1 cellular context compared by ENCODE assay signal in genomic region chr1:205321109-205321958, GRCh38.
A peak's percentile ranks its signal among the peaks of the same experiment; 100 is the strongest.
TF ChIP-seq lines count a peak whose summit lies in the region.

Gene NUAK2, minus strand, starts transcription at chr1:205321745. Its CDS starts 117 bp downstream, at chr1:205321628.

TF ChIP-seq in HEK293, 187 proteins besides CTCF, POLR2A, EP300 and RAD21 (continued from another document):
- TF ChIP-seq, protein P1, sequence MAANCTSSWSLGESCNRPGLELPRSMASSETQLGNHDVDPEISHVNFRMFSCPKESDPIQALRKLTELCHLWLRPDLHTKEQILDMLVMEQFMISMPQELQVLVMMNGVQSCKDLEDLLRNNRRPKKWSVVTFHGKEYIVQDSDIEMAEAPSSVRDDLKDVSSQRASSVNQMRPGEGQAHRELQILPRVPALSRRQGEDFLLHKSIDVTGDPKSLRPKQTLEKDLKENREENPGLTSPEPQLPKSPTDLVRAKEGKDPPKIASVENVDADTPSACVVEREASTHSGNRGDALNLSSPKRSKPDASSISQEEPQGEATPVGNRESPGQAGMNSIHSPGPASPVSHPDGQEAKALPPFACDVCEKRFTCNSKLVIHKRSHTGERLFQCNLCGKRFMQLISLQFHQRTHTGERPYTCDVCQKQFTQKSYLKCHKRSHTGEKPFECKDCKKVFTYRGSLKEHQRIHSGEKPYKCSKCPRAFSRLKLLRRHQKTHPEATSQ (tag by site-specific recombination; IDR thresholded peaks at IDR 0.05): no peak
- TF ChIP-seq ZNF791 (tag by site-specific recombination; IDR thresholded peaks at IDR 0.05): no peak
- TF ChIP-seq ZNF404 (tag by site-specific recombination; IDR thresholded peaks at IDR 0.05): no peak
- no peak for TF ChIP-seq ZNF776 (tag by site-specific recombination; IDR thresholded peaks at IDR 0.05; ENCODE audit: borderline replicate concordance)
- TF ChIP-seq ZNF239 (tag by site-specific recombination; IDR thresholded peaks at IDR 0.05): no peak
- no peak for TF ChIP-seq ZNF473 (tag by site-specific recombination; IDR thresholded peaks at IDR 0.05)
- no peak for TF ChIP-seq ZFP41 (tag by site-specific recombination; IDR thresholded peaks at IDR 0.05; ENCODE audit: borderline replicate concordance)
- no peak for TF ChIP-seq ZNF549 (tag by site-specific recombination; IDR thresholded peaks at IDR 0.05)
- no peak for TF ChIP-seq ZBTB21 (tag by site-specific recombination; IDR thresholded peaks at IDR 0.05)
- TF ChIP-seq KLF16 (tag by site-specific recombination; IDR thresholded peaks at IDR 0.05): peak; percentile 71; the same call in 1 of the 2 replicates
- TF ChIP-seq, protein P2, sequence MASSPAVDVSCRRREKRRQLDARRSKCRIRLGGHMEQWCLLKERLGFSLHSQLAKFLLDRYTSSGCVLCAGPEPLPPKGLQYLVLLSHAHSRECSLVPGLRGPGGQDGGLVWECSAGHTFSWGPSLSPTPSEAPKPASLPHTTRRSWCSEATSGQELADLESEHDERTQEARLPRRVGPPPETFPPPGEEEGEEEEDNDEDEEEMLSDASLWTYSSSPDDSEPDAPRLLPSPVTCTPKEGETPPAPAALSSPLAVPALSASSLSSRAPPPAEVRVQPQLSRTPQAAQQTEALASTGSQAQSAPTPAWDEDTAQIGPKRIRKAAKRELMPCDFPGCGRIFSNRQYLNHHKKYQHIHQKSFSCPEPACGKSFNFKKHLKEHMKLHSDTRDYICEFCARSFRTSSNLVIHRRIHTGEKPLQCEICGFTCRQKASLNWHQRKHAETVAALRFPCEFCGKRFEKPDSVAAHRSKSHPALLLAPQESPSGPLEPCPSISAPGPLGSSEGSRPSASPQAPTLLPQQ (tag by site-specific recombination; IDR thresholded peaks at IDR 0.05): peak; percentile 75; the same call in 1 of the 2 replicates
- TF ChIP-seq ZNF747 (tag by site-specific recombination; IDR thresholded peaks at IDR 0.05): no peak
- no peak for TF ChIP-seq ZNF701 (tag by site-specific recombination; IDR thresholded peaks at IDR 0.05)
- TF ChIP-seq, protein P3, sequence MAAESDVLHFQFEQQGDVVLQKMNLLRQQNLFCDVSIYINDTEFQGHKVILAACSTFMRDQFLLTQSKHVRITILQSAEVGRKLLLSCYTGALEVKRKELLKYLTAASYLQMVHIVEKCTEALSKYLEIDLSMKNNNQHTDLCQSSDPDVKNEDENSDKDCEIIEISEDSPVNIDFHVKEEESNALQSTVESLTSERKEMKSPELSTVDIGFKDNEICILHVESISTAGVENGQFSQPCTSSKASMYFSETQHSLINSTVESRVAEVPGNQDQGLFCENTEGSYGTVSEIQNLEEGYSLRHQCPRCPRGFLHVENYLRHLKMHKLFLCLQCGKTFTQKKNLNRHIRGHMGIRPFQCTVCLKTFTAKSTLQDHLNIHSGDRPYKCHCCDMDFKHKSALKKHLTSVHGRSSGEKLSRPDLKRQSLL (tag by site-specific recombination; IDR thresholded peaks at IDR 0.05): no peak
- TF ChIP-seq ZFP69B (tag by site-specific recombination; IDR thresholded peaks at IDR 0.05): 0 out of 2 replicates have a peak, but pooled peaks have one; percentile 20
- no peak for TF ChIP-seq MZF1 (tag by site-specific recombination; IDR thresholded peaks at IDR 0.05; ENCODE audit: borderline replicate concordance)
- peak; percentile 96 for TF ChIP-seq ZNF335 (tag by site-specific recombination; conservative IDR thresholded peaks at IDR 0.05)
- 0 out of 2 replicates have a peak, but pooled peaks have one; percentile 25 for TF ChIP-seq ZSCAN23 (tag by site-specific recombination; IDR thresholded peaks at IDR 0.05)
- TF ChIP-seq ZNF510 (tag by site-specific recombination; IDR thresholded peaks at IDR 0.05; ENCODE audit: insufficient replicate concordance): no peak
- TF ChIP-seq, protein P4, sequence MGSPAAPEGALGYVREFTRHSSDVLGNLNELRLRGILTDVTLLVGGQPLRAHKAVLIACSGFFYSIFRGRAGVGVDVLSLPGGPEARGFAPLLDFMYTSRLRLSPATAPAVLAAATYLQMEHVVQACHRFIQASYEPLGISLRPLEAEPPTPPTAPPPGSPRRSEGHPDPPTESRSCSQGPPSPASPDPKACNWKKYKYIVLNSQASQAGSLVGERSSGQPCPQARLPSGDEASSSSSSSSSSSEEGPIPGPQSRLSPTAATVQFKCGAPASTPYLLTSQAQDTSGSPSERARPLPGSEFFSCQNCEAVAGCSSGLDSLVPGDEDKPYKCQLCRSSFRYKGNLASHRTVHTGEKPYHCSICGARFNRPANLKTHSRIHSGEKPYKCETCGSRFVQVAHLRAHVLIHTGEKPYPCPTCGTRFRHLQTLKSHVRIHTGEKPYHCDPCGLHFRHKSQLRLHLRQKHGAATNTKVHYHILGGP (tag by site-specific recombination; IDR thresholded peaks at IDR 0.05): no peak
- TF ChIP-seq GLIS2 (tag by site-specific recombination; IDR thresholded peaks at IDR 0.05): peak; percentile 49; the same call in 1 of the 2 replicates
- TF ChIP-seq ZNF600 (tag by site-specific recombination; IDR thresholded peaks at IDR 0.05): peak; percentile 93
- TF ChIP-seq ZNF292 (tag by site-specific recombination; IDR thresholded peaks at IDR 0.05; ENCODE audit: borderline replicate concordance, low read depth): no peak
- TF ChIP-seq ZNF391 (tag by site-specific recombination; IDR thresholded peaks at IDR 0.05; ENCODE audit: borderline replicate concordance, low read depth): no peak
- TF ChIP-seq, protein P5, sequence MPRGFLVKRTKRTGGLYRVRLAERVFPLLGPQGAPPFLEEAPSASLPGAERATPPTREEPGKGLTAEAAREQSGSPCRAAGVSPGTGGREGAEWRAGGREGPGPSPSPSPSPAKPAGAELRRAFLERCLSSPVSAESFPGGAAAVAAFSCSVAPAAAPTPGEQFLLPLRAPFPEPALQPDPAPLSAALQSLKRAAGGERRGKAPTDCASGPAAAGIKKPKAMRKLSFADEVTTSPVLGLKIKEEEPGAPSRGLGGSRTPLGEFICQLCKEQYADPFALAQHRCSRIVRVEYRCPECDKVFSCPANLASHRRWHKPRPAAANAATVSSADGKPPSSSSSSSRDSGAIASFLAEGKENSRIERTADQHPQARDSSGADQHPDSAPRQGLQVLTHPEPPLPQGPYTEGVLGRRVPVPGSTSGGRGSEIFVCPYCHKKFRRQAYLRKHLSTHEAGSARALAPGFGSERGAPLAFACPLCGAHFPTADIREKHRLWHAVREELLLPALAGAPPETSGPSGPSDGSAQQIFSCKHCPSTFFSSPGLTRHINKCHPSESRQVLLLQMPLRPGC (tag by site-specific recombination; IDR thresholded peaks at IDR 0.05): no peak
- TF ChIP-seq REST (tag by site-specific recombination; IDR thresholded peaks at IDR 0.05): 0 out of 2 replicates have a peak, but pooled peaks have one; percentile 18
- no peak for TF ChIP-seq SETDB1 (IDR thresholded peaks at IDR 0.05; ENCODE audit: insufficient read length, low read length)
- TF ChIP-seq TCF7L2 (IDR thresholded peaks at IDR 0.05; ENCODE audit: borderline replicate concordance, low read depth, low read length): no peak
- no peak for TF ChIP-seq ZNF830 (tag by site-specific recombination; IDR thresholded peaks at IDR 0.05; ENCODE audit: low read depth)
- peak; percentile 27; the same call in 1 of the 2 replicates for TF ChIP-seq ZBTB20 (tag by site-specific recombination; IDR thresholded peaks at IDR 0.05)
- TF ChIP-seq BCL11A (tag by site-specific recombination; IDR thresholded peaks at IDR 0.05; ENCODE audit: low read depth): no peak
- peak; percentile 70 for TF ChIP-seq SP3 (tag by site-specific recombination; IDR thresholded peaks at IDR 0.05)
- TF ChIP-seq ZNF394 (tag by site-specific recombination; IDR thresholded peaks at IDR 0.05; ENCODE audit: borderline replicate concordance): no peak
- TF ChIP-seq ZNF18 (tag by site-specific recombination; IDR thresholded peaks at IDR 0.05): no peak
- no peak for TF ChIP-seq ZNF585B (tag by site-specific recombination; IDR thresholded peaks at IDR 0.05)
- no peak for TF ChIP-seq ZBTB11 (tag by site-specific recombination; conservative IDR thresholded peaks at IDR 0.05; ENCODE audit: low read depth)
- no peak for TF ChIP-seq SALL2 (tag by site-specific recombination; IDR thresholded peaks at IDR 0.05; ENCODE audit: borderline replicate concordance)
- no peak for TF ChIP-seq ZNF645 (tag by site-specific recombination; IDR thresholded peaks at IDR 0.05)
TF ChIP-seq in HEK293: peak in this region for 36.
